Comparison of ENCODE assay signal across 8 cellular contexts in genomic region chr1:183956559-183957188, GRCh38.
DNase-seq lines count a peak whose midpoint lies in the region; ATAC-seq and TF ChIP-seq lines count a peak whose summit lies in the region.

No MANE protein-coding gene starts in this region.

- H3K79me2 ChIP-seq in Karpas-422 (ENCODE audit: low read length), result no peaks in the 10 kb centered on the region

- H3K36me3 ChIP-seq in Karpas-422 (ENCODE audit: insufficient read depth, low read length) (no peaks in the 10 kb centered on the region), esophagus (ENCODE audit: control insufficient read depth in 2 of 2, insufficient read depth in 2 of 2, low read length in 1 of 2) (no peaks in the 10 kb centered on the region), endodermal cell (ENCODE audit: control insufficient read depth, insufficient read depth, low read length) (no peaks in the 10 kb centered on the region)

- H2AFZ ChIP-seq in Karpas-422 (ENCODE audit: low read length), result no peak overlapping the region

- peaks cover 21% of the 10 kb centered on the region for H3K4me1 Mint-ChIP-seq in activated CD4-positive, alpha-beta T cell treated with anti-CD3 and anti-CD28 coated beads, Interleukin-2, amount 10 ng/mL, durations not matched to agents 24 days and 14 days
- peaks cover 7% of the 10 kb centered on the region for H3K4me1 Mint-ChIP-seq in endodermal cell

- H3K9me2 ChIP-seq in Karpas-422 (replicated peaks; ENCODE audit: insufficient read depth, low read length), result no peaks in the 10 kb centered on the region

- peaks cover 11% of the 10 kb centered on the region for H3K9me3 Mint-ChIP-seq in activated CD4-positive, alpha-beta T cell treated with anti-CD3 and anti-CD28 coated beads, Interleukin-2, amount 10 ng/mL, durations not matched to agents 24 days and 14 days
- peaks cover 2% of the 10 kb centered on the region for H3K9me3 Mint-ChIP-seq in endodermal cell

- no peaks in the 10 kb centered on the region for H3K4me1 ChIP-seq in Karpas-422 (ENCODE audit: low read length)
- no peaks in the 10 kb centered on the region for H3K4me1 ChIP-seq in esophagus (ENCODE audit: control insufficient read depth in 2 of 2, insufficient read depth in 2 of 2, low read length in 1 of 2)
- peaks cover 6% of the 10 kb centered on the region for H3K4me1 ChIP-seq in endodermal cell (ENCODE audit: control insufficient read depth, insufficient read depth, low read length)

- 63 to 65% methylated on average over 2 of the region's 2 CpGs for WGBS in esophagus, 2 donors
- 89 to 100% methylated on average over 1 of the region's 2 CpGs for WGBS in endodermal cell (ENCODE audit: insufficient coverage in 1 of 2, insufficient read length in 1 of 2), 2 experiments

- H3K4me3 Mint-ChIP-seq in activated CD4-positive, alpha-beta T cell treated with anti-CD3 and anti-CD28 coated beads, Interleukin-2, amount 10 ng/mL, durations not matched to agents 24 days and 14 days, result peak overlapping the region; percentile 58
- no peak overlapping the region for H3K4me3 Mint-ChIP-seq in endodermal cell

- H3K9me3 ChIP-seq in Karpas-422 (ENCODE audit: low read length) (no peaks in the 10 kb centered on the region), esophagus (ENCODE audit: control insufficient read depth in 2 of 2, insufficient read depth in 1 of 2, low read depth in 1 of 2, low read length in 1 of 2) (no peaks in the 10 kb centered on the region), endodermal cell (ENCODE audit: control insufficient read depth, low read length) (no peaks in the 10 kb centered on the region)

- no peaks in the 10 kb centered on the region for H4K20me1 ChIP-seq in Karpas-422 (ENCODE audit: insufficient read depth, low read depth, low read length)

- intact Hi-C loops in activated CD4-positive, alpha-beta T cell treated with anti-CD3 and anti-CD28 coated beads, Interleukin-2, amount 10 ng/mL, durations not matched to agents 24 days and 14 days (cut with micrococcal nuclease), result loop anchor here (1.0 to 5.0 kb wide), 9 partner anchors 33 to 1200 kb away; partner anchors contain the start of genes APOBEC4, COLGALT2, SWT1 and TRMT1L

- H3K4me2 ChIP-seq in Karpas-422 (ENCODE audit: low read depth, low read length, poor library complexity, severe bottlenecking), result no peak overlapping the region

- H3K27ac Mint-ChIP-seq in activated CD4-positive, alpha-beta T cell treated with anti-CD3 and anti-CD28 coated beads, Interleukin-2, amount 10 ng/mL, durations not matched to agents 24 days and 14 days, result no peak overlapping the region
- no peak overlapping the region for H3K27ac Mint-ChIP-seq in endodermal cell

- H3K4me3 ChIP-seq in Karpas-422 (ENCODE audit: low read length) (no peak overlapping the region), esophagus (ENCODE audit: low read depth in 1 of 2, low read length in 2 of 2) (no peak overlapping the region), skeletal muscle cell (ENCODE audit: low read depth, low read length) (no peak overlapping the region), endodermal cell (ENCODE audit: low read length) (no peak overlapping the region)

- peaks cover 3% of the 10 kb centered on the region for H3K36me3 Mint-ChIP-seq in activated CD4-positive, alpha-beta T cell treated with anti-CD3 and anti-CD28 coated beads, Interleukin-2, amount 10 ng/mL, durations not matched to agents 24 days and 14 days (ENCODE audit: low read depth)
- H3K36me3 Mint-ChIP-seq in endodermal cell (ENCODE audit: low read depth), result no peaks in the 10 kb centered on the region

- ATAC-seq in GM21786 (IDR thresholded peaks at IDR 0.05; ENCODE audit: unreplicated experiment), result peak; percentile 99

- DNase-seq in GM03348 (ENCODE audit: low spot score) (peak; percentile 84), Karpas-422 (peak; percentile 76), skeletal muscle cell (ENCODE audit: low read depth) (peak; percentile 68), endodermal cell (no peak), NCI-H446 (lab: John Stamatoyannopoulos, UW) (no peak)
- DNase-seq in activated CD4-positive, alpha-beta T cell treated with anti-CD3 and anti-CD28 coated beads, Interleukin-2, amount 10 ng/mL, durations not matched to agents 24 days and 14 days, result peak; percentile 91

- H3K27ac ChIP-seq in Karpas-422 (ENCODE audit: low read length), result no peak overlapping the region
- H3K27ac ChIP-seq in esophagus (ENCODE audit: low read depth in 2 of 2, low read length in 1 of 2), result peak overlapping the region; percentile 8 to 29
- no peak overlapping the region for H3K27ac ChIP-seq in endodermal cell (ENCODE audit: low read depth, low read length)

- H3K27me3 ChIP-seq in Karpas-422 (ENCODE audit: low read length) (no peaks in the 10 kb centered on the region), esophagus (ENCODE audit: control insufficient read depth in 1 of 2, insufficient read depth in 2 of 2, low read length in 2 of 2) (no peaks in the 10 kb centered on the region), endodermal cell (ENCODE audit: control insufficient read depth, insufficient read depth, low read length, poor library complexity, severe bottlenecking) (no peaks in the 10 kb centered on the region)

- H3K27me3 Mint-ChIP-seq in activated CD4-positive, alpha-beta T cell treated with anti-CD3 and anti-CD28 coated beads, Interleukin-2, amount 10 ng/mL, durations not matched to agents 24 days and 14 days, result no peaks in the 10 kb centered on the region
- H3K27me3 Mint-ChIP-seq in endodermal cell (ENCODE audit: insufficient read depth), result peaks cover 2% of the 10 kb centered on the region

- no peak for TF ChIP-seq CTCF in endodermal cell (conservative IDR thresholded peaks at IDR 0.05)

- H3K9ac ChIP-seq in Karpas-422 (ENCODE audit: low read length) (no peak overlapping the region), endodermal cell (ENCODE audit: extremely low read depth, low read length, poor library complexity, severe bottlenecking) (no peak overlapping the region)

Comparison
In these comparisons a context has a peak if more than half of its experiments do, and no peak if none do; other contexts are left out.
1. DNase-seq: peak in GM03348 (single experiment), Karpas-422 (single experiment), activated CD4-positive, alpha-beta T cell treated with anti-CD3 and anti-CD28 coated beads, Interleukin-2, amount 10 ng/mL, durations not matched to agents 24 days and 14 days (single experiment) and skeletal muscle cell (single experiment); none in endodermal cell (single experiment) and NCI-H446 (0 of 2).
2. H3K27ac ChIP-seq: peak in esophagus (2 of 2); none in Karpas-422 (single experiment) and endodermal cell (single experiment).